14 cellular contexts compared by ENCODE assay signal in the genomic region with DNA sequence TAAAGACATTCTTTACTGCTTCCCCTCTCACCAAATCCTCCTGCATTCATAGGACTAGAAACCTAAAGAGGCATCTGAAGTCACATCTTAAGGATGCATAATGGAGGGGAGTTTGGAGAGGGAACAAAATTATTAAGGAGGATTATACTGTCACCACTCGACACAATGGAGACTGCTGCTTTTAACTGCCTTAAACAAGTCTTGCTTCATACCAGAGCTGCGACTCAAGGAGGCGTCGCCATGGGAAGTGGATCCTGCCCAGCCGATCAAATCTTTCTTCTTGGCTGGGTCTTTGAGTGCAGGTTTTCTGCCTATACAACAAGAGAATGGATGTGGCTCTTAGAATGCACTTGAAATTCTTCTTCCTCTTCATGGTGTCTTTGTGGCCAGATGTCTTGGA.
DNase-seq lines count a peak whose midpoint lies in the region; ATAC-seq and TF ChIP-seq lines count a peak whose summit lies in the region.
"Had no signal": no experiment of that assay in that cellular context is flagged by ENCODE, and none has a peak within 500 bp of the region (broad histone marks: within the 10 kb centered on the region; RNA-seq: fewer than 3 reads in every experiment).

No MANE protein-coding gene starts in this region.

- ATAC-seq in HG03565 (IDR thresholded peaks at IDR 0.05; ENCODE audit: unreplicated experiment) (no peak), GM18868 (IDR thresholded peaks at IDR 0.05; ENCODE audit: unreplicated experiment) (no peak), HG03342 (IDR thresholded peaks at IDR 0.05; ENCODE audit: unreplicated experiment) (no peak)
- ATAC-seq: Right ventricle myocardium inferior had no signal

- in situ Hi-C loops in astrocyte of the spinal cord (cut with HindIII; ENCODE audit: low sequenced_read_pairs): no loop called here

- no peak overlapping the region for H3K4me3 ChIP-seq in astrocyte of the spinal cord (ENCODE audit: low read depth, low read length)
- H3K4me3 ChIP-seq: dorsolateral prefrontal cortex had no signal

- DNase-seq in AG08396 (ENCODE audit: low spot score) (peak; percentile 44), HK-2 (ENCODE audit: unreplicated experiment) (peak; percentile 41), astrocyte of the spinal cord (ENCODE audit: low read depth, low spot score) (peak; percentile 20), islet precursor cell (peak; percentile 90), NCI-H2081 treated with DMSO at 0.1 percent for 48 hours (lab: John Stamatoyannopoulos, UW) (no peak)
- DNase-seq: anterior cingulate cortex, dorsolateral prefrontal cortex, NCI-H1930, NCI-H69, T-helper 9 cell had no signal

- no peak for TF ChIP-seq CTCF in astrocyte of the spinal cord (IDR thresholded peaks at IDR 0.05; ENCODE audit: low read depth, low read length)
